Comparison of ENCODE assay signal across 2 cellular contexts in genomic region chr17:68352041-68352440, GRCh38.
TF ChIP-seq lines count a peak whose summit lies in the region.

No MANE protein-coding gene starts in this region.

TF ChIP-seq in SK-N-SH, 30 proteins besides CTCF, POLR2A, EP300 and RAD21 (continued from another document):
- TF ChIP-seq TEAD4 (IDR thresholded peaks at IDR 0.05; ENCODE audit: borderline replicate concordance, insufficient read depth) (no peak), POLR2AphosphoS5 (IDR thresholded peaks at IDR 0.05; ENCODE audit: low read depth, low read length) (no peak), JUND (IDR thresholded peaks at IDR 0.05) (no peak), RCOR1 (IDR thresholded peaks at IDR 0.05; ENCODE audit: low read length) (no peak), RXRA (IDR thresholded peaks at IDR 0.05; ENCODE audit: borderline replicate concordance, low read depth) (no peak), CHD2 (IDR thresholded peaks at IDR 0.05; ENCODE audit: low read length, partially characterized antibody) (no peak), USF1 (IDR thresholded peaks at IDR 0.05; ENCODE audit: borderline replicate concordance, low read depth) (no peak), USF2 (IDR thresholded peaks at IDR 0.05; ENCODE audit: borderline replicate concordance, low read depth, low read length) (no peak), FOXM1 (IDR thresholded peaks at IDR 0.05; ENCODE audit: low read depth) (no peak), GABPA (IDR thresholded peaks at IDR 0.05; ENCODE audit: low read depth) (no peak), SIN3A (IDR thresholded peaks at IDR 0.05; ENCODE audit: borderline replicate concordance, low read depth, low read length) (no peak)

TF ChIP-seq in SK-N-SH treated with all-trans-retinoic acid at 6 μM for 48 hours, 23 proteins besides CTCF, POLR2A, EP300 and RAD21:
- TF ChIP-seq, protein P1, sequence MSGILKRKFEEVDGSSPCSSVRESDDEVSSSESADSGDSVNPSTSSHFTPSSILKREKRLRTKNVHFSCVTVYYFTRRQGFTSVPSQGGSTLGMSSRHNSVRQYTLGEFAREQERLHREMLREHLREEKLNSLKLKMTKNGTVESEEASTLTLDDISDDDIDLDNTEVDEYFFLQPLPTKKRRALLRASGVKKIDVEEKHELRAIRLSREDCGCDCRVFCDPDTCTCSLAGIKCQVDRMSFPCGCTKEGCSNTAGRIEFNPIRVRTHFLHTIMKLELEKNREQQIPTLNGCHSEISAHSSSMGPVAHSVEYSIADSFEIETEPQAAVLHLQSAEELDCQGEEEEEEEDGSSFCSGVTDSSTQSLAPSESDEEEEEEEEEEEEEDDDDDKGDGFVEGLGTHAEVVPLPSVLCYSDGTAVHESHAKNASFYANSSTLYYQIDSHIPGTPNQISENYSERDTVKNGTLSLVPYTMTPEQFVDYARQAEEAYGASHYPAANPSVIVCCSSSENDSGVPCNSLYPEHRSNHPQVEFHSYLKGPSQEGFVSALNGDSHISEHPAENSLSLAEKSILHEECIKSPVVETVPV (CRISPR knock-in tag; IDR thresholded peaks at IDR 0.05), result no peak
- TF ChIP-seq PPARA (CRISPR knock-in tag; IDR thresholded peaks at IDR 0.05; ENCODE audit: borderline replicate concordance), result no peak
- TF ChIP-seq GLIS3 (CRISPR knock-in tag; IDR thresholded peaks at IDR 0.05), result no peak
- no peak for TF ChIP-seq ZFP30 (CRISPR knock-in tag; IDR thresholded peaks at IDR 0.05)
- TF ChIP-seq BACH2 (CRISPR knock-in tag; IDR thresholded peaks at IDR 0.05; ENCODE audit: borderline replicate concordance), result no peak
- TF ChIP-seq TOX (CRISPR knock-in tag; IDR thresholded peaks at IDR 0.05; ENCODE audit: borderline replicate concordance), result no peak
- TF ChIP-seq, protein P2, sequence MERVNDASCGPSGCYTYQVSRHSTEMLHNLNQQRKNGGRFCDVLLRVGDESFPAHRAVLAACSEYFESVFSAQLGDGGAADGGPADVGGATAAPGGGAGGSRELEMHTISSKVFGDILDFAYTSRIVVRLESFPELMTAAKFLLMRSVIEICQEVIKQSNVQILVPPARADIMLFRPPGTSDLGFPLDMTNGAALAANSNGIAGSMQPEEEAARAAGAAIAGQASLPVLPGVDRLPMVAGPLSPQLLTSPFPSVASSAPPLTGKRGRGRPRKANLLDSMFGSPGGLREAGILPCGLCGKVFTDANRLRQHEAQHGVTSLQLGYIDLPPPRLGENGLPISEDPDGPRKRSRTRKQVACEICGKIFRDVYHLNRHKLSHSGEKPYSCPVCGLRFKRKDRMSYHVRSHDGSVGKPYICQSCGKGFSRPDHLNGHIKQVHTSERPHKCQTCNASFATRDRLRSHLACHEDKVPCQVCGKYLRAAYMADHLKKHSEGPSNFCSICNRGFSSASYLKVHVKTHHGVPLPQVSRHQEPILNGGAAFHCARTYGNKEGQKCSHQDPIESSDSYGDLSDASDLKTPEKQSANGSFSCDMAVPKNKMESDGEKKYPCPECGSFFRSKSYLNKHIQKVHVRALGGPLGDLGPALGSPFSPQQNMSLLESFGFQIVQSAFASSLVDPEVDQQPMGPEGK (CRISPR knock-in tag; IDR thresholded peaks at IDR 0.05; ENCODE audit: borderline replicate concordance), result no peak
- TF ChIP-seq ESRRG (CRISPR knock-in tag; IDR thresholded peaks at IDR 0.05), result no peak
- TF ChIP-seq, protein P3, sequence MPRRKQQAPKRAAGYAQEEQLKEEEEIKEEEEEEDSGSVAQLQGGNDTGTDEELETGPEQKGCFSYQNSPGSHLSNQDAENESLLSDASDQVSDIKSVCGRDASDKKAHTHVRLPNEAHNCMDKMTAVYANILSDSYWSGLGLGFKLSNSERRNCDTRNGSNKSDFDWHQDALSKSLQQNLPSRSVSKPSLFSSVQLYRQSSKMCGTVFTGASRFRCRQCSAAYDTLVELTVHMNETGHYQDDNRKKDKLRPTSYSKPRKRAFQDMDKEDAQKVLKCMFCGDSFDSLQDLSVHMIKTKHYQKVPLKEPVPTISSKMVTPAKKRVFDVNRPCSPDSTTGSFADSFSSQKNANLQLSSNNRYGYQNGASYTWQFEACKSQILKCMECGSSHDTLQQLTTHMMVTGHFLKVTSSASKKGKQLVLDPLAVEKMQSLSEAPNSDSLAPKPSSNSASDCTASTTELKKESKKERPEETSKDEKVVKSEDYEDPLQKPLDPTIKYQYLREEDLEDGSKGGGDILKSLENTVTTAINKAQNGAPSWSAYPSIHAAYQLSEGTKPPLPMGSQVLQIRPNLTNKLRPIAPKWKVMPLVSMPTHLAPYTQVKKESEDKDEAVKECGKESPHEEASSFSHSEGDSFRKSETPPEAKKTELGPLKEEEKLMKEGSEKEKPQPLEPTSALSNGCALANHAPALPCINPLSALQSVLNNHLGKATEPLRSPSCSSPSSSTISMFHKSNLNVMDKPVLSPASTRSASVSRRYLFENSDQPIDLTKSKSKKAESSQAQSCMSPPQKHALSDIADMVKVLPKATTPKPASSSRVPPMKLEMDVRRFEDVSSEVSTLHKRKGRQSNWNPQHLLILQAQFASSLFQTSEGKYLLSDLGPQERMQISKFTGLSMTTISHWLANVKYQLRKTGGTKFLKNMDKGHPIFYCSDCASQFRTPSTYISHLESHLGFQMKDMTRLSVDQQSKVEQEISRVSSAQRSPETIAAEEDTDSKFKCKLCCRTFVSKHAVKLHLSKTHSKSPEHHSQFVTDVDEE (CRISPR knock-in tag; IDR thresholded peaks at IDR 0.05), result no peak
- TF ChIP-seq TCF4 (CRISPR knock-in tag; IDR thresholded peaks at IDR 0.05; ENCODE audit: borderline replicate concordance), result no peak
